In the genomic region with DNA sequence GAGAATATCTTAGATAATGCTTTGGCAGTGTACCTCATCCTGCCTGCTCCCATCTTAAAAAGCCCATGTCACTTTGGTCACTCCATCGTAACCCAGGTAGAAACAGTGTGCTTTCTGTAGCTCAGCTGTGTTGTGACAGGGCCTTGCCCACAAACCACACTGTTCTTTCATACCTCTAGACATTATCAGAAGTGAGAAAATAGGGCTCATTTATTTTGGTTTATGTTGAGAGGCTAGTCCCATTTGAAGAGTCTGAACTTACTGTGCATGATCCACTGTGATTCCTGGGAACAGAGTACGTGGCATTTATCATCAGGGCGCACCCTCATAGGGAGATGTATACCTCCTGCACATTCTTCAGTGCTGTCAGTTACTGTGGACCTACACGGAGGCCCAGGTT, we compare ENCODE assay signal across 10 cellular contexts.
DNase-seq lines count a peak whose midpoint lies in the region; ATAC-seq, FAIRE-seq and TF ChIP-seq lines count a peak whose summit lies in the region.
"Had no signal": no experiment of that assay in that cellular context is flagged by ENCODE, and none has a peak within 500 bp of the region (broad histone marks: within the 10 kb centered on the region; RNA-seq: fewer than 3 reads in every experiment).

No MANE protein-coding gene starts in this region.

- POLR2A ChIA-PET in A673 (lab: Charles Lee; ENCODE audit: low non-redundant PET): no interaction called here

- intact Hi-C loops in A673 (cut with micrococcal nuclease; ENCODE audit: unreplicated experiment): no loop called here

- no peak overlapping the region for H3K27ac ChIP-seq in A673 (ENCODE audit: low read depth, low read length, poor library complexity, severe bottlenecking)
- H3K27ac ChIP-seq: SJCRH30 had no signal

- no peaks in the 10 kb centered on the region for H3K27me3 ChIP-seq in A673 (replicated peaks; ENCODE audit: insufficient read depth, low read depth, low read length, poor library complexity)
- H3K27me3 ChIP-seq: SJCRH30 had no signal

- no peaks in the 10 kb centered on the region for H3K36me3 Mint-ChIP-seq in natural killer cell treated with Interleukin-12 subunit alpha and Interleukin-12 subunit beta and Interleukin-15 and Interleukin-18, amount 100 ng/mL, for 72 hours

- no peak for TF ChIP-seq CTCF in A673 (conservative IDR thresholded peaks at IDR 0.05; ENCODE audit: low read depth, low read length)
- no peak for TF ChIP-seq CTCF in D721Med (IDR thresholded peaks at IDR 0.05; ENCODE audit: insufficient read depth, missing control alignments)

- no peak overlapping the region for H3K4me3 Mint-ChIP-seq in natural killer cell treated with Interleukin-12 subunit alpha and Interleukin-12 subunit beta and Interleukin-15 and Interleukin-18, amount 100 ng/mL, for 72 hours
- H3K4me3 Mint-ChIP-seq: endodermal cell had no signal

- H3K36me3 ChIP-seq in A673 (ENCODE audit: insufficient read depth, low read length, poor library complexity, severe bottlenecking): no peaks in the 10 kb centered on the region

- no peak for FAIRE-seq in D721Med (lab: Jason Lieb, UNC)

- ATAC-seq in GM18873 (IDR thresholded peaks at IDR 0.05; ENCODE audit: low FRiP score, unreplicated experiment): peak; percentile 63
- peak; percentile 50 for ATAC-seq in GM21737 (IDR thresholded peaks at IDR 0.05; ENCODE audit: unreplicated experiment)
- peak; percentile 67 for ATAC-seq in HG03159 (IDR thresholded peaks at IDR 0.05; ENCODE audit: unreplicated experiment)
- peak; percentile 49 to 50 for ATAC-seq in natural killer cell treated with Interleukin-12 subunit alpha and Interleukin-12 subunit beta and Interleukin-15 and Interleukin-18, amount 100 ng/mL, for 72 hours

- DNase-seq in natural killer cell treated with Interleukin-12 subunit alpha and Interleukin-12 subunit beta and Interleukin-15 and Interleukin-18, amount 100 ng/mL, for 72 hours (ENCODE audit: low spot score): no peak
- DNase-seq in NAMALWA (ENCODE audit: low spot score): no peak
- DNase-seq in activated CD4-positive, alpha-beta T cell treated with anti-CD3 and anti-CD28 coated beads, Interleukin-2, amount 50 U/mL, for 48 hours: no peak
- no peak for DNase-seq in A673 (ENCODE audit: low spot score)
- no peak for DNase-seq in D721Med (ENCODE audit: insufficient read length, low spot score)
- DNase-seq: endodermal cell, SJCRH30 had no signal

- H3K4me3 ChIP-seq in A673 (ENCODE audit: low read depth, low read length, poor library complexity, severe bottlenecking): no peak overlapping the region
- H3K4me3 ChIP-seq: SJCRH30 had no signal

- H3K9me3 Mint-ChIP-seq in natural killer cell treated with Interleukin-12 subunit alpha and Interleukin-12 subunit beta and Interleukin-15 and Interleukin-18, amount 100 ng/mL, for 72 hours: no peaks in the 10 kb centered on the region
- H3K9me3 Mint-ChIP-seq: endodermal cell had no signal

- CTCF ChIA-PET in A673 (lab: Charles Lee): no interaction called here

- H3K4me1 Mint-ChIP-seq in natural killer cell treated with Interleukin-12 subunit alpha and Interleukin-12 subunit beta and Interleukin-15 and Interleukin-18, amount 100 ng/mL, for 72 hours (ENCODE audit: low read depth in 2 of 2): peaks cover 10 to 13% of the 10 kb centered on the region in 2 donors

- no peak overlapping the region for H3K27ac Mint-ChIP-seq in natural killer cell treated with Interleukin-12 subunit alpha and Interleukin-12 subunit beta and Interleukin-15 and Interleukin-18, amount 100 ng/mL, for 72 hours

- H3K4me1 ChIP-seq in A673 (ENCODE audit: insufficient read depth, low read length, poor library complexity, severe bottlenecking): peaks cover 22% of the 10 kb centered on the region

- H3K27me3 Mint-ChIP-seq in natural killer cell treated with Interleukin-12 subunit alpha and Interleukin-12 subunit beta and Interleukin-15 and Interleukin-18, amount 100 ng/mL, for 72 hours: no peaks in the 10 kb centered on the region

- no peaks in the 10 kb centered on the region for H3K9me3 ChIP-seq in A673 (ENCODE audit: low read depth, low read length, poor library complexity, severe bottlenecking)
- H3K9me3 ChIP-seq: SJCRH30 had no signal

- no TSS peak for BruUV-seq in A673 (replicated peaks; lab: Mats Ljungman, UMichigan)
